ENCODE assay signal across 14 cellular contexts in the genomic region with DNA sequence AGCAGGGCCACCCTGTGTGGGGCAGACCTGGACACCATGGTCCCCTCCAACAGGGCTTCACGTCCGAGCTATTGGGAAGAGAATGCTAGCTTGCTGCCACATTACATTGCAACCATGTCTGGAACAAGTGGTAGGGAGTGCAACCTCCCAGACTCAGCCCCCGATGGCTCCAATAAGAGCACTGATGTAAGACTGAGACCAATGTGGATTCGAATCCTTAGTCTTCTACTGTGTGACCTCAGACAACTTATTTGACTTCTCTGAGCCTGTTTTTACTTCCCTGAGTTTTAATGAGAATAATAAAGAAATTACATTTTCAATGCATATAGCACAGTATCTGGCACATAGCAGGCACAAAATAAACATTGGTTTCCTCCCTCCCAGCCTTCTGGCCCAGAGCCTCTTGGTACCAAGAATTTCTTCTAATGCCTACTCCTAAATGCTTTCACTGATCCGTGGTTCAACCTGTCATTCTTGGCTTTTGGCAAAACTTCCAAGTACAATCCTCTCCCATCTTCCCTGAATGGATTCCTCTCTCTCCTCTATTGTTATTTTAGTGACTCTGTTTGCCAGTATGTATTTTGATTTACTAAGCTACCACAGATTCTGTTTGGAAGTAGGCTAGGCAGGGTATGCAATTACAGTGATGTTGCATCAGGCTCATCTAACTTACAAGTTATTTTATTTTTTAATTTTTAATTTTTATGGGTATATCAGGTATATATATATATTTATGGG. TPM values are rescaled to one million over a fixed set of nuclear protein-coding genes. Genes with fewer than 3 reads are reported as not detected.
DNase-seq lines count a peak whose midpoint lies in the region; ATAC-seq, FAIRE-seq and TF ChIP-seq lines count a peak whose summit lies in the region.
"Had no signal": no experiment of that assay in that cellular context is flagged by ENCODE, and none has a peak within 500 bp of the region (broad histone marks: within the 10 kb centered on the region; RNA-seq: fewer than 3 reads in every experiment).

No MANE protein-coding gene starts in this region.

- H3K9me2 ChIP-seq in GM23338 (ENCODE audit: insufficient read depth), result no peaks in the 10 kb centered on the region

- in situ Hi-C loops in K562 (cut with MboI), result no loop called here

- H3K36me3 ChIP-seq in GM23338 (ENCODE audit: insufficient read depth) (no peaks in the 10 kb centered on the region), K562 (ENCODE audit: control insufficient read depth, insufficient read depth, low read length) (no peaks in the 10 kb centered on the region), kidney epithelial cell (ENCODE audit: control insufficient read depth, insufficient read depth, low read length) (no peaks in the 10 kb centered on the region)

- BruUV-seq in K562 (replicated peaks; lab: Mats Ljungman, UMichigan), result no TSS peak

- H3K9me3 ChIP-seq in K562 (replicated peaks; ENCODE audit: control insufficient read depth, insufficient read depth, low read depth, low read length), result no peaks in the 10 kb centered on the region
- H3K9me3 ChIP-seq: psoas muscle had no signal

- no peaks in the 10 kb centered on the region for H3K27me3 Mint-ChIP-seq in GM23338 (ENCODE audit: insufficient read depth, low read depth, poor library complexity)

- no peaks in the 10 kb centered on the region for H3K9me1 ChIP-seq in K562 (ENCODE audit: control insufficient read depth, insufficient read depth, low read length)

- H4K20me1 ChIP-seq in GM23338 (replicated peaks; ENCODE audit: insufficient read depth) (no peaks in the 10 kb centered on the region), K562 (replicated peaks; ENCODE audit: control insufficient read depth, insufficient read depth, low read length) (no peaks in the 10 kb centered on the region)

- ATAC-seq in GM23338 (no peak), K562 (no peak), GM18505 (IDR thresholded peaks at IDR 0.05; ENCODE audit: unreplicated experiment) (no peak)

- no peak for TF ChIP-seq RAD21 in K562 (CRISPR knock-in tag; conservative IDR thresholded peaks at IDR 0.05 in 1 of 2, IDR thresholded peaks at IDR 0.05 in 1 of 2)

- FAIRE-seq in K562 (lab: Jason Lieb, UNC), result no peak
- FAIRE-seq: keratinocyte had no signal

- CTCF ChIA-PET in K562 (lab: Yijun Ruan, JAX; ENCODE audit: low intra/inter-chr PET ratio), result no interaction called here

- no peaks in the 10 kb centered on the region for H3K9me3 Mint-ChIP-seq in GM23338
- H3K9me3 Mint-ChIP-seq: activated naive CD4-positive, alpha-beta T cell treated with anti-CD3 and anti-CD28 coated beads for 36 hours had no signal

- peaks cover 4% of the 10 kb centered on the region for H3K4me1 Mint-ChIP-seq in GM23338

- H3K4me3 ChIP-seq in GM23338 (no peak overlapping the region), K562 (no peak overlapping the region), kidney epithelial cell (ENCODE audit: low read depth, low read length) (no peak overlapping the region)
- H3K4me3 ChIP-seq: psoas muscle had no signal

- H3F3A ChIP-seq in GM23338 (replicated peaks; ENCODE audit: low read depth), result no peaks in the 10 kb centered on the region

- intact Hi-C loops in K562 (cut with micrococcal nuclease), result loop anchor here (5.0 kb wide), 2 partner anchors 102 to 742 kb away; a partner anchor contains a TSS

- H3K27me3 ChIP-seq in GM23338 (ENCODE audit: insufficient read depth), result no peaks in the 10 kb centered on the region
- H3K27me3 ChIP-seq in K562 (ENCODE audit: control insufficient read depth in 2 of 2, insufficient read depth in 2 of 2, low read length in 2 of 2), result no peaks in the 10 kb centered on the region
- no peaks in the 10 kb centered on the region for H3K27me3 ChIP-seq in kidney epithelial cell (ENCODE audit: control insufficient read depth, insufficient read depth, low read length)

- H3K27ac ChIP-seq in GM23338 (ENCODE audit: low read depth) (no peak overlapping the region), K562 (ENCODE audit: extremely low read depth, low read depth, low read length) (no peak overlapping the region; the same call in 2 of the 3 replicates), substantia nigra (ENCODE audit: low read depth, low read length, poor library complexity, severe bottlenecking) (peak overlapping the region; percentile 46)

- no peak overlapping the region for H3K4me3 Mint-ChIP-seq in GM23338
- H3K4me3 Mint-ChIP-seq: activated naive CD4-positive, alpha-beta T cell treated with anti-CD3 and anti-CD28 coated beads for 36 hours had no signal

- TF ChIP-seq POLR2A in K562 (conservative IDR thresholded peaks at IDR 0.05) (no peak), GM18505 (IDR thresholded peaks at IDR 0.05; ENCODE audit: borderline replicate concordance, extremely low read depth, insufficient read depth, insufficient read length) (no peak)

- H3K79me2 ChIP-seq in GM23338 (replicated peaks; ENCODE audit: insufficient read depth) (no peaks in the 10 kb centered on the region), K562 (ENCODE audit: control insufficient read depth, insufficient read depth, low read length) (no peaks in the 10 kb centered on the region)

- H3K27ac Mint-ChIP-seq in GM23338, result no peak overlapping the region
- H3K27ac Mint-ChIP-seq: activated naive CD4-positive, alpha-beta T cell treated with anti-CD3 and anti-CD28 coated beads for 36 hours had no signal

- H3K4me2 ChIP-seq in GM23338 (no peak overlapping the region), K562 (ENCODE audit: insufficient read depth, low read length) (no peak overlapping the region)

- peak overlapping the region; percentile 83 for H2AFZ ChIP-seq in GM23338
- H2AFZ ChIP-seq in K562 (ENCODE audit: low read depth, low read length), result peak overlapping the region; percentile 34; the same call in 1 of the 2 replicates

- POLR2A ChIA-PET in K562 (lab: Yijun Ruan, JAX), result no interaction called here

- DNase-seq in GM23338 (ENCODE audit: low spot score) (no peak), K562 (ENCODE audit: extremely low read depth in 1 of 4, low spot score in 3 of 4) (no peak), kidney epithelial cell (ENCODE audit: low read depth) (peak; percentile 35), substantia nigra (lab: John Stamatoyannopoulos, UW) (no peak), NAMALWA (ENCODE audit: low spot score) (no peak), activated gamma-delta T cell (lab: John Stamatoyannopoulos, UW) (no peak)
- DNase-seq in effector CD4-positive, alpha-beta T cell, result no peak
- DNase-seq: activated CD4-positive, alpha-beta T cell treated with anti-CD3 and anti-CD28 coated beads for 4 hours; activated naive CD4-positive, alpha-beta T cell treated with anti-CD3 and anti-CD28 coated beads for 36 hours; Karpas-422; NCI-H510A had no signal

- H3K9ac ChIP-seq in K562 (ENCODE audit: insufficient read depth in 1 of 2, low read depth in 2 of 2, low read length in 2 of 2), result peak overlapping the region in 1 of 2 experiments; percentile 9; a peak in 1 of 4 replicates

- H3K36me3 Mint-ChIP-seq in GM23338 (ENCODE audit: low read depth), result no peaks in the 10 kb centered on the region

- WGBS in K562 (ENCODE audit: insufficient coverage, low coverage, missing lambda C conversion rate), result 68% methylated on average over 5 of the region's 5 CpGs

- TF ChIP-seq EP300 in K562 (IDR thresholded peaks at IDR 0.05; ENCODE audit: low read length), result no peak

- no peak for TF ChIP-seq CTCF in GM23338 (conservative IDR thresholded peaks at IDR 0.05; ENCODE audit: low read depth in 2 of 2)
- TF ChIP-seq CTCF in K562 (IDR thresholded peaks at IDR 0.05 in 2 of 3, conservative IDR thresholded peaks at IDR 0.05 in 1 of 3; ENCODE audit: insufficient read depth in 2 of 3, low read depth in 1 of 3, low read length in 3 of 3), result no peak
- no peak for TF ChIP-seq CTCF in kidney epithelial cell (IDR thresholded peaks at IDR 0.05; ENCODE audit: insufficient read depth, low read length, poor library complexity, severe bottlenecking)

- H3K4me1 ChIP-seq in GM23338 (ENCODE audit: insufficient read depth) (no peaks in the 10 kb centered on the region), K562 (replicated peaks in 1 of 2; ENCODE audit: control insufficient read depth in 2 of 2, insufficient read depth in 2 of 2, low read length in 2 of 2) (peaks cover 7 to 39% of the 10 kb centered on the region in 2 experiments)
- H3K4me1 ChIP-seq: psoas muscle had no signal

TF ChIP-seq in GM23338, 12 proteins besides CTCF, POLR2A, EP300 and RAD21:
- no peak for TF ChIP-seq ZNF114 (CRISPR knock-in tag; IDR thresholded peaks at IDR 0.05)
TF ChIP-seq in GM23338: peak in this region for 0.

TF ChIP-seq in K562, 482 proteins besides CTCF, POLR2A, EP300 and RAD21 (continues in another document):
- no peak for TF ChIP-seq ZNF766 (CRISPR knock-in tag; conservative IDR thresholded peaks at IDR 0.05)
- TF ChIP-seq, protein P1, sequence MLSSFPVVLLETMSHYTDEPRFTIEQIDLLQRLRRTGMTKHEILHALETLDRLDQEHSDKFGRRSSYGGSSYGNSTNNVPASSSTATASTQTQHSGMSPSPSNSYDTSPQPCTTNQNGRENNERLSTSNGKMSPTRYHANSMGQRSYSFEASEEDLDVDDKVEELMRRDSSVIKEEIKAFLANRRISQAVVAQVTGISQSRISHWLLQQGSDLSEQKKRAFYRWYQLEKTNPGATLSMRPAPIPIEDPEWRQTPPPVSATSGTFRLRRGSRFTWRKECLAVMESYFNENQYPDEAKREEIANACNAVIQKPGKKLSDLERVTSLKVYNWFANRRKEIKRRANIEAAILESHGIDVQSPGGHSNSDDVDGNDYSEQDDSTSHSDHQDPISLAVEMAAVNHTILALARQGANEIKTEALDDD (IDR thresholded peaks at IDR 0.05), result no peak
- TF ChIP-seq ZNF77 (CRISPR knock-in tag; IDR thresholded peaks at IDR 0.05), result no peak

RNA-seq across cellular contexts. Expression of a gene that starts 34.6 kb away (rescaled TPM):
- total RNA-seq in GM23338 (2014; rRNA removed; shearing (Covaris generic)), result 0.17 and 0.50 TPM in 2 replicates
- polyA plus RNA-seq in GM23338 (2016; fragmentation: Nextera tagmentation; extraction: Ambion mirVana) (0.18 TPM in 1 of 2 replicates, not detected in the other), K562 (2011; rRNA removed) (0.72 and 1.7 TPM in 2 replicates), K562 (2014; fragmentation: Illumina TruSeq; extraction: Trizol) (3.2 TPM in 2 replicates), K562 (2014; fragmentation: Nextera tagmentation; extraction: Ambion mirVana) (under 1 TPM; 0.46 to 0.68 TPM), K562 (2014; rRNA removed) (2.6 TPM in 2 replicates)
- total RNA-seq in K562 (2011; cell fraction: chromatin; rRNA removed; ENCODE audit: low replicate concordance), result 5.0 and 10.1 TPM in 2 replicates
- total RNA-seq in K562 (2011; cell fraction: nucleolus; rRNA removed), result 5.9 and 9.3 TPM in 2 replicates
- 6.6 and 7.6 TPM in 2 replicates for total RNA-seq in K562 (2011; cell fraction: nucleoplasm; rRNA removed)
- total RNA-seq in K562 (2014; rRNA removed) (3.5 and 3.9 TPM in 2 replicates), K562 (2014; rRNA removed; fragmentation: Illumina TruSeq; extraction: Trizol) (2.0 and 2.3 TPM in 2 replicates), K562 (2015; rRNA removed; fragmentation: Illumina TruSeq; extraction: Trizol) (3.0 and 3.2 TPM in 2 replicates), K562 (2021) (4.9 and 5.1 TPM in 2 replicates), kidney epithelial cell (11.6 and 11.8 TPM in 2 replicates)
- polyA plus RNA-seq in K562 (2011; cell fraction: cytosol; rRNA removed), result 0.96 and 2.9 TPM in 2 replicates
- 1.2 and 2.8 TPM in 2 replicates for polyA plus RNA-seq in K562 (2011; cell fraction: nucleus; rRNA removed)
- 5.8 and 27.6 TPM in 2 replicates for polyA plus RNA-seq in K562 (2012)
- polyA minus RNA-seq in K562 (2011; rRNA and poly(A)+ RNA removed), result 0.87 and 2.1 TPM in 2 replicates
- 2.7 and 5.7 TPM in 2 replicates for polyA minus RNA-seq in K562 (2011; cell fraction: cytosol; rRNA and poly(A)+ RNA removed)
- 1.1 and 1.5 TPM in 2 replicates for polyA minus RNA-seq in K562 (2011; cell fraction: nucleus; rRNA and poly(A)+ RNA removed)
- polyA plus RNA-seq: keratinocyte had no signal
